8 cellular contexts compared by ENCODE assay signal in genomic region chr11:128467610-128468041, GRCh38.
DNase-seq lines count a peak whose midpoint lies in the region; ATAC-seq and TF ChIP-seq lines count a peak whose summit lies in the region.

No MANE protein-coding gene starts in this region.

- intact Hi-C loops in Right ventricle myocardium superior (cut with DNase I) (loop anchor here (10.0 kb wide), 1 partner anchor 173 kb away; no protein-coding TSS in a partner anchor), cardiac septum (cut with DNase I) (loop anchor here (5.0 to 10.0 kb wide), 3 partner anchors 35 to 173 kb away; no protein-coding TSS in a partner anchor), stomach (cut with DNase I; ENCODE audit: low total_unique reads) (no loop called here)

- peak overlapping the region in 4 of 5 donors; percentile 45 to 69 (median 58) for H3K27ac ChIP-seq in stomach

- no peak for TF ChIP-seq POLR2A in stomach (IDR thresholded peaks at IDR 0.05)

- peak overlapping the region; percentile 62 for H3K9ac ChIP-seq in adipocyte (ENCODE audit: low read length)

- no peak for TF ChIP-seq EP300 in stomach (IDR thresholded peaks at IDR 0.05)

- H3K4me3 ChIP-seq in adipocyte (ENCODE audit: low read length) (peak overlapping the region; percentile 15), stomach (no peak overlapping the region)

- H3K4me1 ChIP-seq in adipocyte (ENCODE audit: control insufficient read depth, insufficient read depth, low read length), result peaks cover 40% of the 10 kb centered on the region
- peaks cover 35 to 92% (median 60%) of the 10 kb centered on the region in 4 donors for H3K4me1 ChIP-seq in stomach

- no peaks in the 10 kb centered on the region for H3K9me3 ChIP-seq in adipocyte (ENCODE audit: control insufficient read depth, low read length)
- no peaks in the 10 kb centered on the region for H3K9me3 ChIP-seq in stomach

- ATAC-seq in Right ventricle myocardium superior (ENCODE audit: poor library complexity) (peak; percentile 23), HG03175 (IDR thresholded peaks at IDR 0.05; ENCODE audit: unreplicated experiment) (no peak), HG02970 (IDR thresholded peaks at IDR 0.05; ENCODE audit: low FRiP score, unreplicated experiment) (no peak)

- no peak for TF ChIP-seq CTCF in stomach (IDR thresholded peaks at IDR 0.05)

- peaks cover 63% of the 10 kb centered on the region for H3K36me3 ChIP-seq in adipocyte (ENCODE audit: control insufficient read depth, insufficient read depth, low read length, severe bottlenecking)
- H3K36me3 ChIP-seq in stomach, result peaks cover 4 to 47% (median 32%) of the 10 kb centered on the region in 4 donors

- 52 to 70% (median 66%) methylated on average over 9 of the region's 9 CpGs for WGBS in stomach, 5 donors

- H3K27me3 ChIP-seq in adipocyte (replicated peaks; ENCODE audit: control insufficient read depth, insufficient read depth, low read length) (no peaks in the 10 kb centered on the region), stomach (no peaks in the 10 kb centered on the region)

- peak; percentile 54 for DNase-seq in Right ventricle myocardium superior
- DNase-seq in cardiac septum (ENCODE audit: low spot score), result no peak
- peak; percentile 89 for DNase-seq in adipocyte (ENCODE audit: low read depth)
- peak; percentile 29 for DNase-seq in iPS-NIHi7 (ENCODE audit: extremely low spot score)
- no peak for DNase-seq in stomach
- DNase-seq in HuH-7.5 (ENCODE audit: low spot score), result no peak

Comparison
In these comparisons a context has a peak if more than half of its experiments do, and no peak if none do; other contexts are left out.
1. DNase-seq: peak in Right ventricle myocardium superior (single experiment), adipocyte (single experiment) and iPS-NIHi7 (single experiment); none in cardiac septum (single experiment), stomach (single experiment) and HuH-7.5 (single experiment).